In genomic region chr17:81401727-81402529, GRCh38 we compare ENCODE assay signal across 2 cellular contexts.
TF ChIP-seq lines count a peak whose summit lies in the region.

No MANE protein-coding gene starts in this region.

TF ChIP-seq in HEK293, 187 proteins besides CTCF, POLR2A, EP300 and RAD21 (continued from another document and continues in another):
- TF ChIP-seq TSHZ1 (tag by site-specific recombination; IDR thresholded peaks at IDR 0.05; ENCODE audit: borderline replicate concordance) (no peak), ZSCAN5A (tag by site-specific recombination; IDR thresholded peaks at IDR 0.05) (no peak), ZNF311 (tag by site-specific recombination; IDR thresholded peaks at IDR 0.05; ENCODE audit: borderline replicate concordance) (no peak), ZNF292 (tag by site-specific recombination; IDR thresholded peaks at IDR 0.05; ENCODE audit: borderline replicate concordance, low read depth) (no peak), HIC1 (tag by site-specific recombination; IDR thresholded peaks at IDR 0.05) (no peak), ZNF549 (tag by site-specific recombination; IDR thresholded peaks at IDR 0.05) (no peak), YY1 (tag by site-specific recombination; IDR thresholded peaks at IDR 0.05) (no peak), GLIS1 (tag by site-specific recombination; IDR thresholded peaks at IDR 0.05) (no peak), ZSCAN4 (tag by site-specific recombination; IDR thresholded peaks at IDR 0.05) (no peak), IKZF3 (tag by site-specific recombination; IDR thresholded peaks at IDR 0.05) (peak; percentile 8; the same call in 1 of the 2 replicates), ZNF350 (tag by site-specific recombination; IDR thresholded peaks at IDR 0.05) (no peak), ZNF692 (tag by site-specific recombination; IDR thresholded peaks at IDR 0.05) (no peak), PATZ1 (tag by site-specific recombination; IDR thresholded peaks at IDR 0.05) (no peak; the same call in 1 of the 2 replicates)

TF ChIP-seq in GM12878, 131 proteins besides CTCF, POLR2A, EP300 and RAD21 (continued from another document):
- TF ChIP-seq REST (IDR thresholded peaks at IDR 0.05; ENCODE audit: low read depth, low read length) (no peak), TCF3 (IDR thresholded peaks at IDR 0.05; ENCODE audit: borderline replicate concordance, insufficient read depth, low read depth, low read length) (no peak), BMI1 (IDR thresholded peaks at IDR 0.05; ENCODE audit: borderline replicate concordance) (no peak), RB1 (IDR thresholded peaks at IDR 0.05; ENCODE audit: borderline replicate concordance) (no peak)
